In genomic region chr10:22324413-22324812, GRCh38 we compare ENCODE assay signal across 9 cellular contexts. TPM values are rescaled to one million over a fixed set of nuclear protein-coding genes. Genes with fewer than 3 reads are reported as not detected.
DNase-seq lines count a peak whose midpoint lies in the region; ATAC-seq, FAIRE-seq and TF ChIP-seq lines count a peak whose summit lies in the region.
"Had no signal": no experiment of that assay in that cellular context is flagged by ENCODE, and none has a peak within 500 bp of the region (broad histone marks: within the 10 kb centered on the region; RNA-seq: fewer than 3 reads in every experiment).

No MANE protein-coding gene starts in this region.

- no peak for ATAC-seq in K562
- ATAC-seq in natural killer cell: no peak
- ATAC-seq in HG03460 (IDR thresholded peaks at IDR 0.05; ENCODE audit: unreplicated experiment): no peak

- H3K36me3 Mint-ChIP-seq in CD14-positive monocyte (peaks cover 23 to 45% of the 10 kb centered on the region in 2 donors), natural killer cell (peaks cover 3% of the 10 kb centered on the region)

- H3K36me3 ChIP-seq in HUES6 (ENCODE audit: control insufficient read depth, insufficient read depth, low read length): 0 out of 2 replicates have a peak, but pooled peaks cover 3% of the 10 kb centered on the region
- peaks cover 34% of the 10 kb centered on the region for H3K36me3 ChIP-seq in K562 (ENCODE audit: control insufficient read depth, insufficient read depth, low read length)

- peaks cover 61% of the 10 kb centered on the region for H3K79me2 ChIP-seq in K562 (ENCODE audit: control insufficient read depth, insufficient read depth, low read length)

- no peak overlapping the region for H3K27ac ChIP-seq in HUES6 (ENCODE audit: low read depth, low read length)
- peak overlapping the region; percentile 68 for H3K27ac ChIP-seq in K562 (ENCODE audit: extremely low read depth, low read depth, low read length)

- peaks cover 75% of the 10 kb centered on the region for H3K27me3 ChIP-seq in HUES6 (ENCODE audit: control insufficient read depth, insufficient read depth, low read length)
- H3K27me3 ChIP-seq in K562 (ENCODE audit: control insufficient read depth in 2 of 2, insufficient read depth in 2 of 2, low read length in 2 of 2): peaks cover 6 to 7% of the 10 kb centered on the region in 2 experiments; a peak in 3 of 5 replicates

- FAIRE-seq in K562 (lab: Jason Lieb, UNC): peak; percentile 37

- 1% methylated on average over 4 of the region's 4 CpGs for WGBS in K562 (ENCODE audit: insufficient coverage, low coverage, missing lambda C conversion rate)

- peak in 1 of 2 experiments; percentile 18; a peak in 2 of 4 replicates for TF ChIP-seq RAD21 in K562 (CRISPR knock-in tag; conservative IDR thresholded peaks at IDR 0.05 in 1 of 2, IDR thresholded peaks at IDR 0.05 in 1 of 2)

- no peak for TF ChIP-seq POLR2A in K562 (conservative IDR thresholded peaks at IDR 0.05)

- H3K4me3 Mint-ChIP-seq in CD14-positive monocyte: peak overlapping the region; percentile 92 to 98
- peak overlapping the region; percentile 91 for H3K4me3 Mint-ChIP-seq in natural killer cell

- peaks cover 0 to 10% (median 5%) of the 10 kb centered on the region in 7 donors for H3K9me3 Mint-ChIP-seq in CD14-positive monocyte
- H3K9me3 Mint-ChIP-seq in natural killer cell: no peaks in the 10 kb centered on the region

- no peak for TF ChIP-seq EP300 in K562 (IDR thresholded peaks at IDR 0.05; ENCODE audit: low read length)

- TF ChIP-seq CTCF in CD14-positive monocyte (IDR thresholded peaks at IDR 0.05): no peak
- no peak for TF ChIP-seq CTCF in K562 (IDR thresholded peaks at IDR 0.05 in 2 of 3, conservative IDR thresholded peaks at IDR 0.05 in 1 of 3; ENCODE audit: insufficient read depth in 2 of 3, low read depth in 1 of 3, low read length in 3 of 3)
- no peak for TF ChIP-seq CTCF in natural killer cell (IDR thresholded peaks at IDR 0.05)

- intact Hi-C loops in CD14-positive monocyte (cut with micrococcal nuclease): loop anchor here (5.0 to 10.0 kb wide), 4 partner anchors 97 to 790 kb away; partner anchors contain the start of genes DNAJC1 (in 1 of the 2) and MLLT10 (in 1 of the 2)
- intact Hi-C loops in K562 (cut with micrococcal nuclease): loop anchor here (5.0 kb wide), 1 partner anchor 188 kb away; no protein-coding TSS in a partner anchor
- intact Hi-C loops in natural killer cell (cut with micrococcal nuclease): loop anchor here (5.0 to 10.0 kb wide), 2 partner anchors 322 to 390 kb away; partner anchors contain the start of genes DNAJC1 and PIP4K2A

- H3K4me3 ChIP-seq in HUES6 (ENCODE audit: low read depth, low read length) (peak overlapping the region; percentile 66), K562 (peak overlapping the region; percentile 77)

- H3K4me1 ChIP-seq in HUES6 (ENCODE audit: control insufficient read depth, insufficient read depth, low read length): peaks cover 38% of the 10 kb centered on the region
- H3K4me1 ChIP-seq in K562 (replicated peaks in 1 of 2; ENCODE audit: control insufficient read depth in 2 of 2, insufficient read depth in 2 of 2, low read length in 2 of 2): peaks cover 9 to 21% of the 10 kb centered on the region in 2 experiments; a peak in 3 of 5 replicates

- H3K27ac Mint-ChIP-seq in CD14-positive monocyte (no peak overlapping the region), natural killer cell (peak overlapping the region; percentile 41 to 77)

- CTCF ChIA-PET in K562 (lab: Yijun Ruan, JAX; ENCODE audit: low intra/inter-chr PET ratio): no interaction called here

- H3K9ac ChIP-seq in HUES6 (ENCODE audit: low read length): no peak overlapping the region
- H3K9ac ChIP-seq in K562 (ENCODE audit: insufficient read depth in 1 of 2, low read depth in 2 of 2, low read length in 2 of 2): peak overlapping the region; percentile 6 to 65; a peak in 3 of 4 replicates

- POLR2A ChIA-PET in K562 (lab: Yijun Ruan, JAX): interaction anchor here (0.9 to 2.1 kb wide), 5 partner anchors 8 to 186 kb away, joined by 3 to 17 read pairs (median 5); partner anchors contain the start of gene COMMD3

- no TSS peak for BruUV-seq in K562 (replicated peaks; lab: Mats Ljungman, UMichigan)

- H3K9me1 ChIP-seq in K562 (ENCODE audit: control insufficient read depth, insufficient read depth, low read length): no peaks in the 10 kb centered on the region

- DNase-seq in CD14-positive monocyte (ENCODE audit: low spot score) (no peak), K562 (ENCODE audit: extremely low read depth in 1 of 4, low spot score in 3 of 4) (no peak), natural killer cell (no peak), Ammon's horn (ENCODE audit: low spot score) (no peak), cortex of kidney (lab: John Stamatoyannopoulos, UW) (no peak), NCI-H226 (no peak)
- DNase-seq: NCI-H774 had no signal

- H4K20me1 ChIP-seq in K562 (replicated peaks; ENCODE audit: control insufficient read depth, insufficient read depth, low read length): 0 out of 2 replicates have a peak, but pooled peaks cover 6% of the 10 kb centered on the region

- no peak overlapping the region for H2AFZ ChIP-seq in K562 (ENCODE audit: low read depth, low read length)

- peak overlapping the region; percentile 73 for H3K4me2 ChIP-seq in K562 (ENCODE audit: insufficient read depth, low read length)

- in situ Hi-C loops in K562 (cut with MboI): no loop called here

- H3K27me3 Mint-ChIP-seq in CD14-positive monocyte (ENCODE audit: low read depth in 3 of 3) (peaks cover 37 to 55% (median 40%) of the 10 kb centered on the region in 3 donors), natural killer cell (ENCODE audit: low read depth in 2 of 2) (peaks cover 16 to 30% of the 10 kb centered on the region in 2 donors)

- H3K4me1 Mint-ChIP-seq in CD14-positive monocyte (peaks cover 39% of the 10 kb centered on the region), natural killer cell (peaks cover 41 to 51% of the 10 kb centered on the region in 2 donors)

- no peaks in the 10 kb centered on the region for H3K9me3 ChIP-seq in HUES6 (ENCODE audit: control insufficient read depth, insufficient read depth, low read depth, low read length)
- no peaks in the 10 kb centered on the region for H3K9me3 ChIP-seq in K562 (replicated peaks; ENCODE audit: control insufficient read depth, insufficient read depth, low read depth, low read length)

RNA-seq across cellular contexts. Expression of gene BMI1, which starts 3.5 kb away (rescaled TPM):
- polyA plus RNA-seq in CD14-positive monocyte: 10 to 100 TPM in 1 of 2 donors, 1 to 10 TPM in 1; 7.5 to 11.0 TPM
- total RNA-seq in K562 (2011; cell fraction: chromatin; rRNA removed; ENCODE audit: low replicate concordance): 33.8 and 136 TPM in 2 replicates
- 16.8 and 23.9 TPM in 2 replicates for total RNA-seq in K562 (2011; cell fraction: nucleolus; rRNA removed)
- total RNA-seq in K562 (2011; cell fraction: nucleoplasm; rRNA removed): 36.0 and 42.4 TPM in 2 replicates
- total RNA-seq in K562 (2014; rRNA removed): 55.4 and 56.3 TPM in 2 replicates
- 91.5 and 95.1 TPM in 2 replicates for total RNA-seq in K562 (2014; rRNA removed; fragmentation: Illumina TruSeq; extraction: Trizol)
- total RNA-seq in K562 (2015; rRNA removed; fragmentation: Illumina TruSeq; extraction: Trizol): 96.4 and 103 TPM in 2 replicates
- 73.8 and 82.1 TPM in 2 replicates for total RNA-seq in K562 (2021)
- 66.4 and 70.8 TPM in 2 replicates for polyA plus RNA-seq in K562 (2011; rRNA removed)
- 33.3 and 41.2 TPM in 2 replicates for polyA plus RNA-seq in K562 (2011; cell fraction: cytosol; rRNA removed)
- polyA plus RNA-seq in K562 (2011; cell fraction: nucleus; rRNA removed): 77.4 and 118 TPM in 2 replicates
- polyA plus RNA-seq in K562 (2012): 63.7 and 89.6 TPM in 2 replicates
- polyA plus RNA-seq in K562 (2014; fragmentation: Illumina TruSeq; extraction: Trizol): 64.2 and 84.2 TPM in 2 replicates
- 10 to 100 TPM; 21.4 to 30.0 TPM for polyA plus RNA-seq in K562 (2014; fragmentation: Nextera tagmentation; extraction: Ambion mirVana)
- 62.7 TPM in 2 replicates for polyA plus RNA-seq in K562 (2014; rRNA removed)
- 117 and 139 TPM in 2 replicates for polyA minus RNA-seq in K562 (2011; rRNA and poly(A)+ RNA removed)
- polyA minus RNA-seq in K562 (2011; cell fraction: cytosol; rRNA and poly(A)+ RNA removed): 33.7 and 33.9 TPM in 2 replicates
- polyA minus RNA-seq in K562 (2011; cell fraction: nucleus; rRNA and poly(A)+ RNA removed): 23.8 and 55.0 TPM in 2 replicates
- 10 to 100 TPM; 60.5 to 69.8 (median 66.4) TPM for total RNA-seq in natural killer cell

RNA-seq across cellular contexts. Expression of gene COMMD3, which starts 8.2 kb away (rescaled TPM):
- 100 to 1,000 TPM; 138 to 140 TPM for polyA plus RNA-seq in CD14-positive monocyte
- 36.2 and 67.3 TPM in 2 replicates for total RNA-seq in K562 (2011; cell fraction: chromatin; rRNA removed; ENCODE audit: low replicate concordance)
- 25.8 and 35.8 TPM in 2 replicates for total RNA-seq in K562 (2011; cell fraction: nucleolus; rRNA removed)
- total RNA-seq in K562 (2011; cell fraction: nucleoplasm; rRNA removed): 39.6 and 49.1 TPM in 2 replicates
- total RNA-seq in K562 (2014; rRNA removed): 50.7 and 51.3 TPM in 2 replicates
- 78.6 and 80.1 TPM in 2 replicates for total RNA-seq in K562 (2014; rRNA removed; fragmentation: Illumina TruSeq; extraction: Trizol)
- total RNA-seq in K562 (2015; rRNA removed; fragmentation: Illumina TruSeq; extraction: Trizol): 77.5 and 85.9 TPM in 2 replicates
- 69.4 and 82.0 TPM in 2 replicates for total RNA-seq in K562 (2021)
- polyA plus RNA-seq in K562 (2011; rRNA removed): 69.1 and 79.2 TPM in 2 replicates
- polyA plus RNA-seq in K562 (2011; cell fraction: cytosol; rRNA removed): 16.4 and 26.1 TPM in 2 replicates
- polyA plus RNA-seq in K562 (2011; cell fraction: nucleus; rRNA removed): 51.2 and 103 TPM in 2 replicates
- polyA plus RNA-seq in K562 (2012): 79.7 and 98.3 TPM in 2 replicates
- 63.2 and 70.3 TPM in 2 replicates for polyA plus RNA-seq in K562 (2014; fragmentation: Illumina TruSeq; extraction: Trizol)
- 100 to 1,000 TPM; 216 to 217 TPM for polyA plus RNA-seq in K562 (2014; fragmentation: Nextera tagmentation; extraction: Ambion mirVana)
- 72.5 and 80.5 TPM in 2 replicates for polyA plus RNA-seq in K562 (2014; rRNA removed)
- polyA minus RNA-seq in K562 (2011; rRNA and poly(A)+ RNA removed): 19.3 and 21.8 TPM in 2 replicates
- polyA minus RNA-seq in K562 (2011; cell fraction: cytosol; rRNA and poly(A)+ RNA removed): 2.6 and 3.9 TPM in 2 replicates
- polyA minus RNA-seq in K562 (2011; cell fraction: nucleus; rRNA and poly(A)+ RNA removed): 23.8 and 53.2 TPM in 2 replicates
- 10 to 100 TPM; 43.1 to 48.3 (median 44.2) TPM for total RNA-seq in natural killer cell

RNA-seq across cellular contexts. Expression of gene SPAG6, which starts 20.9 kb away (rescaled TPM):
- polyA plus RNA-seq in CD14-positive monocyte: under 1 TPM in 1 of 2 donors, not detected in 1; 0.11 TPM
- total RNA-seq in K562 (2011; cell fraction: chromatin; rRNA removed; ENCODE audit: low replicate concordance): 7.9 and 17.0 TPM in 2 replicates
- total RNA-seq in K562 (2011; cell fraction: nucleolus; rRNA removed): 2.3 and 5.8 TPM in 2 replicates
- total RNA-seq in K562 (2011; cell fraction: nucleoplasm; rRNA removed): 11.3 and 23.9 TPM in 2 replicates
- total RNA-seq in K562 (2014; rRNA removed): 3.5 and 4.2 TPM in 2 replicates
- total RNA-seq in K562 (2014; rRNA removed; fragmentation: Illumina TruSeq; extraction: Trizol): 11.8 and 12.7 TPM in 2 replicates
- 8.1 and 12.0 TPM in 2 replicates for total RNA-seq in K562 (2015; rRNA removed; fragmentation: Illumina TruSeq; extraction: Trizol)
- total RNA-seq in K562 (2021): 6.6 and 7.5 TPM in 2 replicates
- 0.30 and 4.7 TPM in 2 replicates for polyA plus RNA-seq in K562 (2011; rRNA removed)
- polyA plus RNA-seq in K562 (2011; cell fraction: cytosol; rRNA removed): 0.09 and 0.92 TPM in 2 replicates
- polyA plus RNA-seq in K562 (2011; cell fraction: nucleus; rRNA removed): 0.55 and 2.5 TPM in 2 replicates
- 8.6 and 28.1 TPM in 2 replicates for polyA plus RNA-seq in K562 (2012)
- 12.9 and 15.7 TPM in 2 replicates for polyA plus RNA-seq in K562 (2014; fragmentation: Illumina TruSeq; extraction: Trizol)
- 10 to 100 TPM; 17.5 to 23.1 TPM for polyA plus RNA-seq in K562 (2014; fragmentation: Nextera tagmentation; extraction: Ambion mirVana)
- 10.5 and 11.2 TPM in 2 replicates for polyA plus RNA-seq in K562 (2014; rRNA removed)
- polyA minus RNA-seq in K562 (2011; rRNA and poly(A)+ RNA removed): 0.12 and 2.5 TPM in 2 replicates
- 1.0 TPM in 1 of 2 replicates, not detected in the other for polyA minus RNA-seq in K562 (2011; cell fraction: cytosol; rRNA and poly(A)+ RNA removed)
- 0.33 and 3.5 TPM in 2 replicates for polyA minus RNA-seq in K562 (2011; cell fraction: nucleus; rRNA and poly(A)+ RNA removed)
- under 1 TPM in 2 of 3 donors, not detected in 1; 0.35 to 0.79 TPM for total RNA-seq in natural killer cell

Comparison
In these comparisons a context has a peak if more than half of its experiments do, and no peak if none do; other contexts are left out.
1. H3K27ac Mint-ChIP-seq: peak in natural killer cell (2 of 2); none in CD14-positive monocyte (0 of 7).